8 cellular contexts compared by ENCODE assay signal in genomic region chr14:105313381-105314286, GRCh38. TPM values are rescaled to one million over a fixed set of nuclear protein-coding genes. Genes with fewer than 3 reads are reported as not detected.
A peak's percentile ranks its signal among the peaks of the same experiment; 100 is the strongest.
DNase-seq lines count a peak whose midpoint lies in the region; ATAC-seq and TF ChIP-seq lines count a peak whose summit lies in the region.

No MANE protein-coding gene starts in this region.

- ATAC-seq in GM19324 (IDR thresholded peaks at IDR 0.05; ENCODE audit: low FRiP score, unreplicated experiment): peak; percentile 0

- peak overlapping the region; percentile 62 for H3K4me3 ChIP-seq in AG09309 (ENCODE audit: control insufficient read depth, low read depth, low read length)
- H3K4me3 ChIP-seq in HUES64 (ENCODE audit: low read length): peak overlapping the region; percentile 57
- H3K4me3 ChIP-seq in fibroblast of pulmonary artery (replicated peaks; ENCODE audit: low read depth, low read length): peak overlapping the region; percentile 56

- H3K27ac ChIP-seq in HUES64 (ENCODE audit: low read depth, low read length): peak overlapping the region; percentile 30; the same call in 1 of the 2 replicates

- peak overlapping the region; percentile 41; the same call in 1 of the 2 replicates for H3K9ac ChIP-seq in HUES64 (ENCODE audit: low read depth, low read length)

- H3K4me3 Mint-ChIP-seq in activated CD4-positive, alpha-beta memory T cell treated with anti-CD3 and anti-CD28 coated beads for 36 hours: peak overlapping the region; percentile 67
- H3K4me3 Mint-ChIP-seq in osteocyte (ENCODE audit: unreplicated experiment): peak overlapping the region; percentile 68

- POLR2A ChIA-PET in activated CD4-positive, alpha-beta memory T cell treated with anti-CD3 and anti-CD28 coated beads for 36 hours (lab: Charles Lee): interaction anchor here (0.6 to 4.1 kb wide), 4 partner anchors 13 to 294 kb away, joined by 3 to 34 read pairs (median 4); partner anchors contain the start of gene BRF1

- no peaks in the 10 kb centered on the region for H3K27me3 Mint-ChIP-seq in activated CD4-positive, alpha-beta memory T cell treated with anti-CD3 and anti-CD28 coated beads for 36 hours
- no peaks in the 10 kb centered on the region for H3K27me3 Mint-ChIP-seq in osteocyte (ENCODE audit: unreplicated experiment)

- no peaks in the 10 kb centered on the region for H3K36me3 Mint-ChIP-seq in activated CD4-positive, alpha-beta memory T cell treated with anti-CD3 and anti-CD28 coated beads for 36 hours
- no peaks in the 10 kb centered on the region for H3K36me3 Mint-ChIP-seq in osteocyte (ENCODE audit: unreplicated experiment)

- H3K9me3 ChIP-seq in HUES64 (ENCODE audit: insufficient read depth, low read depth, low read length): no peaks in the 10 kb centered on the region

- DNase-seq in AG09309 (ENCODE audit: low read depth) (no peak), fibroblast of pulmonary artery (ENCODE audit: low read depth) (no peak), osteocyte (ENCODE audit: extremely low spot score, unreplicated experiment) (no peak), islet precursor cell (no peak), NCI-H1105 treated with DMSO at 0.1 percent for 48 hours (lab: John Stamatoyannopoulos, UW) (no peak)
- DNase-seq in activated CD4-positive, alpha-beta memory T cell treated with anti-CD3 and anti-CD28 coated beads for 36 hours: no peak

- TF ChIP-seq CTCF in AG09309 (IDR thresholded peaks at IDR 0.05; ENCODE audit: control insufficient read depth, insufficient read depth, low read depth, low read length, missing control alignments): no peak
- no peak for TF ChIP-seq CTCF in fibroblast of pulmonary artery (IDR thresholded peaks at IDR 0.05; ENCODE audit: low read length, missing control alignments)
- no peak for TF ChIP-seq CTCF in osteocyte (IDR thresholded peaks at IDR 0.05)

- peaks cover 12% of the 10 kb centered on the region; the same call in 1 of the 2 replicates for H3K27me3 ChIP-seq in HUES64 (ENCODE audit: insufficient read depth, low read length)

- peak overlapping the region; percentile 54 for H3K27ac Mint-ChIP-seq in activated CD4-positive, alpha-beta memory T cell treated with anti-CD3 and anti-CD28 coated beads for 36 hours
- H3K27ac Mint-ChIP-seq in osteocyte (ENCODE audit: unreplicated experiment): peak overlapping the region; percentile 88

- 30% methylated on average over 48 of the region's 48 CpGs for WGBS in HUES64

- no peaks in the 10 kb centered on the region for H3K36me3 ChIP-seq in HUES64 (ENCODE audit: insufficient read depth, low read length)

- CTCF ChIA-PET in activated CD4-positive, alpha-beta memory T cell treated with anti-CD3 and anti-CD28 coated beads for 36 hours (lab: Charles Lee): interaction anchor here (0.6 to 1.5 kb wide), 6 partner anchors 11 to 1413 kb away, joined by 3 to 6 read pairs (median 4); partner anchors contain the start of genes BRF1 and BTBD6

- intact Hi-C loops in activated CD4-positive, alpha-beta memory T cell treated with anti-CD3 and anti-CD28 coated beads for 36 hours (cut with micrococcal nuclease): loop anchor here (1.0 kb wide), 2 partner anchors 12 to 178 kb away; partner anchors contain the start of genes BRF1 and TEDC1

- peaks cover 16% of the 10 kb centered on the region for H3K4me1 ChIP-seq in HUES64 (ENCODE audit: insufficient read depth, low read length)

- H3K4me1 Mint-ChIP-seq in activated CD4-positive, alpha-beta memory T cell treated with anti-CD3 and anti-CD28 coated beads for 36 hours (ENCODE audit: low read depth): peaks cover 31% of the 10 kb centered on the region
- H3K4me1 Mint-ChIP-seq in osteocyte (ENCODE audit: unreplicated experiment): peaks cover 28% of the 10 kb centered on the region

- no peaks in the 10 kb centered on the region for H3K9me3 Mint-ChIP-seq in activated CD4-positive, alpha-beta memory T cell treated with anti-CD3 and anti-CD28 coated beads for 36 hours
- H3K9me3 Mint-ChIP-seq in osteocyte (ENCODE audit: unreplicated experiment): no peaks in the 10 kb centered on the region

RNA-seq across cellular contexts. Expression of gene PACS2, which starts 0.9 kb away (rescaled TPM):
- polyA plus RNA-seq in HUES64 (2013, experiment 1 of 2): 28.8 TPM
- polyA plus RNA-seq in HUES64 (2013, experiment 2 of 2): 32.9 TPM
- total RNA-seq in activated CD4-positive, alpha-beta memory T cell treated with anti-CD3 and anti-CD28 coated beads for 36 hours: 10 to 100 TPM; 32.3 to 36.6 TPM
- total RNA-seq in osteocyte: 109 and 115 TPM in 2 replicates

RNA-seq across cellular contexts. Expression of gene BRF1, which starts 12.8 kb away (rescaled TPM):
- polyA plus RNA-seq in HUES64 (2013, experiment 1 of 2): 11.6 TPM
- 17.1 TPM for polyA plus RNA-seq in HUES64 (2013, experiment 2 of 2)
- total RNA-seq in activated CD4-positive, alpha-beta memory T cell treated with anti-CD3 and anti-CD28 coated beads for 36 hours: 10 to 100 TPM; 25.5 to 27.4 TPM
- 41.7 and 43.5 TPM in 2 replicates for total RNA-seq in osteocyte
